ENCODE assay signal across 8 cellular contexts in genomic region chr18:51197661-51198424, GRCh38.
DNase-seq lines count a peak whose midpoint lies in the region; ATAC-seq lines count a peak whose summit lies in the region.

Gene MEX3C, minus strand, starts transcription at chr18:51197681. Its CDS starts 361 bp downstream, at chr18:51197320.

- peak; percentile 100 for DNase-seq in CD1c-positive myeloid dendritic cell (ENCODE audit: extremely low spot score)
- peak; percentile 100 for DNase-seq in NCI-H748 (lab: John Stamatoyannopoulos, UW; ENCODE audit: unreplicated experiment)
- DNase-seq in activated CD4-positive, alpha-beta T cell treated with anti-CD3 and anti-CD28 coated beads, Interleukin-2, amount 50 U/mL, for 1 hour, result peak; percentile 99
- DNase-seq in dedifferentiated amniotic fluid mesenchymal stem cell (ENCODE audit: extremely low spot score), result peak; percentile 100
- DNase-seq in left kidney (ENCODE audit: low read depth, low spot score), result peak; percentile 100
- peak; percentile 99 for DNase-seq in stimulated activated CD4-positive, alpha-beta T cell treated with anti-CD3 and anti-CD28 coated beads, Interleukin-2, amount 100 ng/mL, for 24 hours

- ATAC-seq in GM19372 (IDR thresholded peaks at IDR 0.05; ENCODE audit: low read depth, unreplicated experiment) (peak; percentile 66), HG03558 (IDR thresholded peaks at IDR 0.05; ENCODE audit: extremely low read depth, unreplicated experiment) (peak; percentile 66)

Comparison
In these comparisons a context has a peak if more than half of its experiments do, and no peak if none do; other contexts are left out.
1. Peak in every context shown above with its lines: DNase-seq and ATAC-seq.